In genomic region chr12:45990468-45991288, GRCh38 we compare ENCODE assay signal across 8 cellular contexts. TPM values are rescaled to one million over a fixed set of nuclear protein-coding genes. Genes with fewer than 3 reads are reported as not detected.
DNase-seq lines count a peak whose midpoint lies in the region; ATAC-seq and TF ChIP-seq lines count a peak whose summit lies in the region.

SCAF11 (minus strand) TSS chr12:45990574; CDS start chr12:45964167, 26,407 bp downstream.

- H3K27me3 Mint-ChIP-seq in Caco-2 (ENCODE audit: insufficient read depth, unreplicated experiment): no peaks in the 10 kb centered on the region

- peak; percentile 100 for DNase-seq in Caco-2
- peak; percentile 99 for DNase-seq in HT1080 (ENCODE audit: low read depth)
- peak; percentile 97 to 99 for DNase-seq in NOMO-1 (lab: John Stamatoyannopoulos, UW; ENCODE audit: unreplicated experiment in 2 of 2)
- DNase-seq in effector memory CD4-positive, alpha-beta T cell: peak; percentile 100
- peak; percentile 100 for DNase-seq in lung microvascular endothelial cell (ENCODE audit: low read depth in 2 of 2)
- peak; percentile 100 for DNase-seq in stimulated activated CD4-positive, alpha-beta T cell treated with anti-CD3 and anti-CD28 coated beads, TNF-alpha, amount 100 ng/mL, for 48 hours (ENCODE audit: low read depth in 3 of 3)

- peaks cover 23% of the 10 kb centered on the region for H3K4me1 Mint-ChIP-seq in Caco-2 (ENCODE audit: low read depth, unreplicated experiment)

- peak; percentile 67 for ATAC-seq in GM21360 (IDR thresholded peaks at IDR 0.05; ENCODE audit: unreplicated experiment)

- H3K9me3 Mint-ChIP-seq in Caco-2 (ENCODE audit: unreplicated experiment): peaks cover 4% of the 10 kb centered on the region

- TF ChIP-seq CTCF in Caco-2 (IDR thresholded peaks at IDR 0.05; ENCODE audit: insufficient read depth in 1 of 2, low read depth in 1 of 2, low read length in 1 of 2, severe bottlenecking in 1 of 2, unreplicated experiment in 1 of 2): peak; percentile 95 to 97

- H3K27me3 ChIP-seq in Caco-2 (replicated peaks; ENCODE audit: control insufficient read depth, insufficient read depth, low read length): no peaks in the 10 kb centered on the region
- no peaks in the 10 kb centered on the region for H3K27me3 ChIP-seq in effector memory CD4-positive, alpha-beta T cell (replicated peaks; ENCODE audit: control insufficient read depth, insufficient read depth, low read length, poor library complexity, severe bottlenecking)

- H3K27ac ChIP-seq in effector memory CD4-positive, alpha-beta T cell (ENCODE audit: insufficient read depth, low read length, poor library complexity, severe bottlenecking): peak within 1 kb of the TSS; percentile 99

- H3K36me3 Mint-ChIP-seq in Caco-2 (ENCODE audit: insufficient read depth, unreplicated experiment): peaks cover 54% of the 10 kb centered on the region

- H3K4me1 ChIP-seq in Caco-2: peaks cover 32% of the 10 kb centered on the region
- H3K4me1 ChIP-seq in effector memory CD4-positive, alpha-beta T cell (ENCODE audit: control insufficient read depth, insufficient read depth, low read length, poor library complexity, severe bottlenecking): peaks cover 17% of the 10 kb centered on the region

- POLR2A ChIA-PET in Caco-2 (lab: Charles Lee): interaction anchor here (0.6 to 0.7 kb wide), 4 partner anchors 11 to 278 kb away, joined by 3 to 5 read pairs (median 3); partner anchors contain the start of gene SLC38A1
- POLR2A ChIA-PET in activated CD8-positive, alpha-beta memory T cell treated with anti-CD3 and anti-CD28 coated beads for 36 hours (lab: Charles Lee): interaction anchor here (0.6 to 1.7 kb wide), 12 partner anchors 62 to 805 kb away, joined by 3 to 15 read pairs (median 4); partner anchors contain the start of gene SLC38A1

- peak within 1 kb of the TSS; percentile 90 for H3K4me3 Mint-ChIP-seq in Caco-2 (ENCODE audit: unreplicated experiment)

- no TSS peak for BruUV-seq in Caco-2 (replicated peaks; lab: Mats Ljungman, UMichigan)

- H3K36me3 ChIP-seq in Caco-2 (ENCODE audit: control insufficient read depth, insufficient read depth, low read length): 0 out of 2 replicates have a peak, but pooled peaks cover 1% of the 10 kb centered on the region
- H3K36me3 ChIP-seq in effector memory CD4-positive, alpha-beta T cell (ENCODE audit: control insufficient read depth, insufficient read depth, low read length): no peaks in the 10 kb centered on the region

- peak within 1 kb of the TSS; percentile 88 for H3K27ac Mint-ChIP-seq in Caco-2 (ENCODE audit: unreplicated experiment)

- CTCF ChIA-PET in Caco-2 (lab: Charles Lee): interaction anchor here (0.6 to 2.8 kb wide), 8 partner anchors 28 to 775 kb away, joined by 3 to 13 read pairs (median 6); no protein-coding TSS in a partner anchor
- CTCF ChIA-PET in activated CD8-positive, alpha-beta memory T cell treated with anti-CD3 and anti-CD28 coated beads for 36 hours (lab: Charles Lee): interaction anchor here (0.7 to 2.0 kb wide), 5 partner anchors 12 to 279 kb away, joined by 3 to 7 read pairs (median 4); partner anchors contain the start of gene SLC38A1

- intact Hi-C loops in Caco-2 (cut with micrococcal nuclease; ENCODE audit: unreplicated experiment): loop anchor here (1.0 to 10.0 kb wide), 10 partner anchors 16 to 672 kb away; partner anchors contain the start of genes ARID2, SLC38A1 and SLC38A2

- H3K4me3 ChIP-seq in Caco-2 (ENCODE audit: low read depth, low read length): peak within 1 kb of the TSS; percentile 92
- H3K4me3 ChIP-seq in effector memory CD4-positive, alpha-beta T cell (ENCODE audit: insufficient read depth, low read depth, low read length, poor library complexity, severe bottlenecking): peak within 1 kb of the TSS; percentile 97

- no peaks in the 10 kb centered on the region for H3K9me3 ChIP-seq in Caco-2
- H3K9me3 ChIP-seq in effector memory CD4-positive, alpha-beta T cell (ENCODE audit: control insufficient read depth, low read length): no peaks in the 10 kb centered on the region

RNA-seq across cellular contexts. Expression of gene SCAF11, which starts in this region (rescaled TPM):
- total RNA-seq in Caco-2 (2022) (285 and 292 TPM in 2 replicates), lung microvascular endothelial cell (31.8 and 44.0 TPM in 2 replicates)
- 67.1 and 67.4 TPM in 2 replicates for total RNA-seq in HT1080 (2014; rRNA removed; shearing (Covaris generic))
- 29.0 and 40.7 TPM in 2 replicates for polyA plus RNA-seq in HT1080 (2015; cell fraction: cytosol; rRNA removed)
- 81.1 and 104 TPM in 2 replicates for polyA plus RNA-seq in HT1080 (2015; cell fraction: nucleus; rRNA removed)
- total RNA-seq in activated CD8-positive, alpha-beta memory T cell treated with anti-CD3 and anti-CD28 coated beads for 36 hours: 100 to 1,000 TPM; 107 to 114 TPM

Comparison
In these comparisons a context has a peak if more than half of its experiments do, and no peak if none do; other contexts are left out.
1. Peak in every context shown above with its lines: DNase-seq, ATAC-seq, H3K4me3 ChIP-seq and H3K27ac ChIP-seq.